8 cellular contexts compared by ENCODE assay signal in the genomic region with DNA sequence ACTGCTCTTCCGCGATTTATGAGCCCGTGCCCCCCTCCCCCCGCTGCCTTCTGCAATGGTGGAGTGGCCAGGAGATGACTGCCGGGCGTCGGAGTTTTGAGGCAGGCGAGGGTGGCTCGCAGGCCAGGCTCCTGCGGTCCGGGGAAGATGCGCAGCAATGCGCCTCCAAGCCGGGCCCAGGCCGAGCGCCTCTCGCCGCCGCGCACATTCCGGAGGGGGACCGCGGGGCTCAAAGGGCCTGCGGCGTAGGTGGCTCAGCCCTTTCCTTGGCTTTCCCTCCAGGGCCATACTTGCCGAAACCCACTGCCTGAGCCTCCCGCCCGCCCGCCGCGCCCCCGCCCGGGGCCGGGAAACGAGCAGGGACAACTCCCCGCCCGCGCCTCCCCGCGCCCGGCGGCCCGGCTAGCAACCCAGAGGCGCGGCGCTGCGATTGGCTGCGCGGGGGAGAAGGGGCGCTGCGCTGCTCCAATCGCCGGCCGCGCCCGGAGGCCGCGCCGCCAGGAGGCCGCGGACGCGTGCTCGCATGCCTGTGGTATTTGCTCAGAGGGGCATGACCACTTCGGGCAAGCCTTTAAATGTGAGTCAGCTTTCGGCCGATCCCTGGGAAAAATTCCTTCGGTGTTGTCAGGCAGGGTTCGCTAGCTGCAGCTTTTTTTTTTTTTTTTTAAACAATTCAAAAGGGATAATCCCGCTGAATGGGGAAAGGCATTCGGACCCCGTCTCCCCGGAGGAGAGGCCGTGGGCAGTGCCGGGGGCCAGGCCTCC.
DNase-seq lines count a peak whose midpoint lies in the region; FAIRE-seq and TF ChIP-seq lines count a peak whose summit lies in the region.

No MANE protein-coding gene starts in this region.

- H3K27ac ChIP-seq in HUES64 (ENCODE audit: low read depth, low read length) (peak overlapping the region; percentile 91), smooth muscle cell (ENCODE audit: low read depth) (peak overlapping the region; percentile 88)

- in situ Hi-C loops in ACHN (cut with HindIII; ENCODE audit: low pct_ligation_motif_present, low pct_unique_long_range_greater_than_20kb, low sequenced_read_pairs) = no loop called here

- no peaks in the 10 kb centered on the region for H4K20me1 ChIP-seq in smooth muscle cell (ENCODE audit: low read depth)

- peak overlapping the region; percentile 72 for H2AFZ ChIP-seq in smooth muscle cell (ENCODE audit: low read depth)

- no peaks in the 10 kb centered on the region for H3K79me2 ChIP-seq in smooth muscle cell (ENCODE audit: low read depth)

- no peak for TF ChIP-seq CTCF in smooth muscle cell (IDR thresholded peaks at IDR 0.05; ENCODE audit: borderline replicate concordance, insufficient read depth, poor library complexity, severe bottlenecking)

- H3K4me3 ChIP-seq in HUES64 (ENCODE audit: low read length) (peak overlapping the region; percentile 23; the same call in 1 of the 2 replicates), smooth muscle cell (peak overlapping the region; percentile 43)

- no peak for FAIRE-seq in GM19239 (lab: Jason Lieb, UNC)

- H3K27me3 ChIP-seq in HUES64 (ENCODE audit: insufficient read depth, low read length) (peaks cover 20% of the 10 kb centered on the region), smooth muscle cell (ENCODE audit: low read depth) (no peaks in the 10 kb centered on the region)

- peak overlapping the region; percentile 49 for H3K9ac ChIP-seq in HUES64 (ENCODE audit: low read depth, low read length)
- H3K9ac ChIP-seq in smooth muscle cell (ENCODE audit: low read depth) = peak overlapping the region; percentile 75

- H3K4me1 ChIP-seq in HUES64 (ENCODE audit: insufficient read depth, low read length) (peaks cover 34% of the 10 kb centered on the region), smooth muscle cell (ENCODE audit: low read depth) (peaks cover 17% of the 10 kb centered on the region)

- DNase-seq in ACHN = peak; percentile 100
- DNase-seq in GM19239 (ENCODE audit: insufficient read length, low spot score) = peak; percentile 78
- DNase-seq in activated CD4-positive, CD25-positive, alpha-beta regulatory T cell treated with anti-CD3 and anti-CD28 coated beads, Interleukin-2, amount 50 U/mL, for 72 hours = peak; percentile 79
- peak; percentile 67 for DNase-seq in central memory CD4-positive, alpha-beta T cell
- DNase-seq in iris pigment epithelial cell (ENCODE audit: low read depth) = peak; percentile 99
- DNase-seq in smooth muscle cell (lab: John Stamatoyannopoulos, UW; ENCODE audit: unreplicated experiment) = peak; percentile 71
- no peak for DNase-seq in OCI-M2 (lab: John Stamatoyannopoulos, UW; ENCODE audit: unreplicated experiment)

- WGBS in HUES64 = 5% methylated on average over 75 of the region's 75 CpGs
- WGBS in smooth muscle cell (ENCODE audit: low lambda C conversion rate) = under 1% methylated on average over 56 of the region's 75 CpGs

- H3K36me3 ChIP-seq in HUES64 (ENCODE audit: insufficient read depth, low read length) (no peaks in the 10 kb centered on the region), smooth muscle cell (ENCODE audit: low read depth) (no peaks in the 10 kb centered on the region)

- H3K9me3 ChIP-seq in HUES64 (ENCODE audit: insufficient read depth, low read depth, low read length) = no peaks in the 10 kb centered on the region
- H3K9me3 ChIP-seq in smooth muscle cell (replicated peaks; ENCODE audit: low read depth) = no peaks in the 10 kb centered on the region

- peak overlapping the region; percentile 88 for H3K4me2 ChIP-seq in smooth muscle cell

- peaks cover 3% of the 10 kb centered on the region for H3F3A ChIP-seq in smooth muscle cell (ENCODE audit: low read depth)
